In genomic region chr17:81712468-81713003, GRCh38 we compare ENCODE assay signal across 8 cellular contexts. TPM values are rescaled to one million over a fixed set of nuclear protein-coding genes. Genes with fewer than 3 reads are reported as not detected.
DNase-seq lines count a peak whose midpoint lies in the region; ATAC-seq and TF ChIP-seq lines count a peak whose summit lies in the region.

No MANE protein-coding gene starts in this region.

- H3K36me3 ChIP-seq in GM23338 (ENCODE audit: insufficient read depth) (no peaks in the 10 kb centered on the region), OCI-LY3 (replicated peaks; ENCODE audit: low read depth, low read length) (peaks cover 10% of the 10 kb centered on the region)

- no peaks in the 10 kb centered on the region for H3K9me2 ChIP-seq in GM23338 (ENCODE audit: insufficient read depth)

- H3K4me3 ChIP-seq in GM23338, result peak overlapping the region; percentile 77
- H3K4me3 ChIP-seq in OCI-LY3 (ENCODE audit: low read length), result peak overlapping the region; percentile 84

- peaks cover 4% of the 10 kb centered on the region; the same call in 2 of the 3 replicates for H3K36me3 Mint-ChIP-seq in GM23338 (ENCODE audit: low read depth)
- H3K36me3 Mint-ChIP-seq in mesothelial cell of epicardium, result no peaks in the 10 kb centered on the region

- H3K27ac ChIP-seq in GM23338 (ENCODE audit: low read depth) (no peak overlapping the region), OCI-LY3 (ENCODE audit: low read length) (no peak overlapping the region)

- H2AFZ ChIP-seq in GM23338 (no peak overlapping the region), OCI-LY3 (ENCODE audit: low read depth, low read length) (no peak overlapping the region; the same call in 1 of the 2 replicates)

- H3K9ac ChIP-seq in OCI-LY3 (ENCODE audit: low read length), result peak overlapping the region; percentile 62

- H4K20me1 ChIP-seq in GM23338 (replicated peaks; ENCODE audit: insufficient read depth) (no peaks in the 10 kb centered on the region; the same call in 1 of the 2 replicates), OCI-LY3 (ENCODE audit: insufficient read depth, low read length) (peaks cover 5% of the 10 kb centered on the region; the same call in 1 of the 2 replicates)

- TF ChIP-seq CTCF in GM23338 (conservative IDR thresholded peaks at IDR 0.05; ENCODE audit: low read depth in 2 of 2), result 0 out of 4 replicates have a peak, but pooled peaks of 1 of the 2 experiments have one; percentile 20
- no peak for TF ChIP-seq CTCF in OCI-LY3 (IDR thresholded peaks at IDR 0.05; ENCODE audit: low read depth, low read length)
- TF ChIP-seq CTCF in mesothelial cell of epicardium (IDR thresholded peaks at IDR 0.05; ENCODE audit: unreplicated experiment), result no peak

- H3K4me3 Mint-ChIP-seq in GM23338, result peak overlapping the region; percentile 89
- H3K4me3 Mint-ChIP-seq in mesothelial cell of epicardium, result peak overlapping the region; percentile 83

- H3K79me2 ChIP-seq in GM23338 (replicated peaks; ENCODE audit: insufficient read depth) (peaks cover 13% of the 10 kb centered on the region), OCI-LY3 (ENCODE audit: low read length) (peaks cover 26% of the 10 kb centered on the region)

- peak overlapping the region; percentile 59; the same call in 1 of the 2 replicates for H3K27ac Mint-ChIP-seq in GM23338
- no peak overlapping the region for H3K27ac Mint-ChIP-seq in mesothelial cell of epicardium

- H3K4me1 Mint-ChIP-seq in GM23338 (peaks cover 25% of the 10 kb centered on the region), mesothelial cell of epicardium (peaks cover 16% of the 10 kb centered on the region)

- H3K4me1 ChIP-seq in GM23338 (ENCODE audit: insufficient read depth), result peaks cover 24% of the 10 kb centered on the region; the same call in 1 of the 2 replicates
- peaks cover 19% of the 10 kb centered on the region for H3K4me1 ChIP-seq in OCI-LY3 (ENCODE audit: low read length)

- H3K4me2 ChIP-seq in GM23338, result peak overlapping the region; percentile 93
- peak overlapping the region; percentile 97 for H3K4me2 ChIP-seq in OCI-LY3 (ENCODE audit: low read length)

- peak; percentile 59 for DNase-seq in NCI-H2227 (lab: John Stamatoyannopoulos, UW; ENCODE audit: unreplicated experiment)
- no peak for DNase-seq in NCI-H2227 treated with DMSO at 0.1 percent for 48 hours (lab: John Stamatoyannopoulos, UW)
- no peak for DNase-seq in GM23338 (ENCODE audit: low spot score)
- peak; percentile 53 for DNase-seq in dermis blood vessel endothelial cell
- DNase-seq in mesothelial cell of epicardium (ENCODE audit: low spot score in 2 of 2, unreplicated experiment in 2 of 2), result no peak
- no peak for DNase-seq in COR-L47 (lab: John Stamatoyannopoulos, UW)
- DNase-seq in GOT3 (lab: John Stamatoyannopoulos, UW), result no peak

- peaks cover 22% of the 10 kb centered on the region for H3F3A ChIP-seq in GM23338 (replicated peaks; ENCODE audit: low read depth)

- H3K9me3 ChIP-seq in OCI-LY3 (ENCODE audit: insufficient read depth, low read length), result no peaks in the 10 kb centered on the region

- H3K27me3 ChIP-seq in GM23338 (ENCODE audit: insufficient read depth) (no peaks in the 10 kb centered on the region), OCI-LY3 (ENCODE audit: low read depth, low read length) (no peaks in the 10 kb centered on the region)

- peaks cover 20% of the 10 kb centered on the region for H3K27me3 Mint-ChIP-seq in GM23338 (ENCODE audit: insufficient read depth, low read depth, poor library complexity)
- peaks cover 14% of the 10 kb centered on the region for H3K27me3 Mint-ChIP-seq in mesothelial cell of epicardium (ENCODE audit: low read depth)

- peak; percentile 10 for ATAC-seq in GM23338

- no peaks in the 10 kb centered on the region for H3K9me3 Mint-ChIP-seq in GM23338
- no peaks in the 10 kb centered on the region for H3K9me3 Mint-ChIP-seq in mesothelial cell of epicardium

TF ChIP-seq in GM23338, 12 proteins besides CTCF, POLR2A, EP300 and RAD21:
- TF ChIP-seq ZNF331 (CRISPR knock-in tag; IDR thresholded peaks at IDR 0.05; ENCODE audit: low read depth), result no peak
- no peak for TF ChIP-seq ZNF462 (CRISPR knock-in tag; IDR thresholded peaks at IDR 0.05)

RNA-seq across cellular contexts. Expression of gene SLC25A10, which starts 0.5 kb away (rescaled TPM):
- 37.1 and 47.4 TPM in 2 replicates for total RNA-seq in GM23338 (2014; rRNA removed; shearing (Covaris generic))
- polyA plus RNA-seq in GM23338 (2016; fragmentation: Nextera tagmentation; extraction: Ambion mirVana), result 25.7 TPM in 2 replicates
- 11.4 and 28.4 TPM in 2 replicates for total RNA-seq in dermis blood vessel endothelial cell
- total RNA-seq in mesothelial cell of epicardium, result 13.2 to 15.7 TPM (median 15.2 TPM) in 3 replicates

RNA-seq across cellular contexts. Expression of gene MRPL12, which starts 9.4 kb away (rescaled TPM):
- total RNA-seq in GM23338 (2014; rRNA removed; shearing (Covaris generic)), result 50.9 and 53.2 TPM in 2 replicates
- 140 and 153 TPM in 2 replicates for polyA plus RNA-seq in GM23338 (2016; fragmentation: Nextera tagmentation; extraction: Ambion mirVana)
- total RNA-seq in dermis blood vessel endothelial cell (8.2 and 10.9 TPM in 2 replicates), mesothelial cell of epicardium (53.9 to 56.7 TPM (median 54.1 TPM) in 3 replicates)

RNA-seq across cellular contexts. Expression of gene HGS, which starts 28.7 kb away (rescaled TPM):
- total RNA-seq in GM23338 (2014; rRNA removed; shearing (Covaris generic)), result 66.9 and 90.2 TPM in 2 replicates
- polyA plus RNA-seq in GM23338 (2016; fragmentation: Nextera tagmentation; extraction: Ambion mirVana), result 59.0 and 59.4 TPM in 2 replicates
- total RNA-seq in dermis blood vessel endothelial cell (59.7 and 98.5 TPM in 2 replicates), mesothelial cell of epicardium (114 to 122 TPM (median 119 TPM) in 3 replicates)

RNA-seq across cellular contexts. Expression of gene ARL16, which starts 28.9 kb away (rescaled TPM):
- total RNA-seq in GM23338 (2014; rRNA removed; shearing (Covaris generic)), result 41.3 and 54.9 TPM in 2 replicates
- 39.6 and 40.4 TPM in 2 replicates for polyA plus RNA-seq in GM23338 (2016; fragmentation: Nextera tagmentation; extraction: Ambion mirVana)
- 21.0 and 25.2 TPM in 2 replicates for total RNA-seq in dermis blood vessel endothelial cell
- total RNA-seq in mesothelial cell of epicardium, result 42.8 to 44.7 TPM (median 44.5 TPM) in 3 replicates

RNA-seq across cellular contexts. Expression of gene CCDC137, which starts 46.0 kb away (rescaled TPM):
- total RNA-seq in GM23338 (2014; rRNA removed; shearing (Covaris generic)), result 22.3 and 26.1 TPM in 2 replicates
- polyA plus RNA-seq in GM23338 (2016; fragmentation: Nextera tagmentation; extraction: Ambion mirVana), result 69.3 and 73.4 TPM in 2 replicates
- 11.1 and 14.1 TPM in 2 replicates for total RNA-seq in dermis blood vessel endothelial cell
- total RNA-seq in mesothelial cell of epicardium, result 16.3 to 19.6 TPM (median 17.5 TPM) in 3 replicates

Comparison
In these comparisons a context has a peak if more than half of its experiments do, and no peak if none do; other contexts are left out.
1. DNase-seq: peak in NCI-H2227 (single experiment) and dermis blood vessel endothelial cell (single experiment); none in NCI-H2227 treated with DMSO at 0.1 percent for 48 hours (single experiment), GM23338 (single experiment), mesothelial cell of epicardium (0 of 2), COR-L47 (single experiment) and GOT3 (single experiment).